19 cellular contexts compared by ENCODE assay signal in genomic region chr13:21152251-21152899, GRCh38. TPM values are rescaled to one million over a fixed set of nuclear protein-coding genes. Genes with fewer than 3 reads are reported as not detected.
DNase-seq lines count a peak whose midpoint lies in the region; ATAC-seq and TF ChIP-seq lines count a peak whose summit lies in the region.
"Had no signal": no experiment of that assay in that cellular context is flagged by ENCODE, and none has a peak within 500 bp of the region (broad histone marks: within the 10 kb centered on the region; RNA-seq: fewer than 3 reads in every experiment).

No MANE protein-coding gene starts in this region.

- no peak overlapping the region for H2BK12ac ChIP-seq in H9 (ENCODE audit: insufficient read length, low read depth, low read length)

- H3K4me2 ChIP-seq in H9 (ENCODE audit: insufficient read depth, insufficient read length, low read length) (no peak overlapping the region), neural progenitor cell (no peak overlapping the region)
- H3K4me2 ChIP-seq: KMS-11 had no signal

- no peak overlapping the region for H3K4me3 ChIP-seq in neural progenitor cell
- H3K4me3 ChIP-seq: Peyer's patch, SJCRH30 had no signal

- H4K5ac ChIP-seq in H9 (ENCODE audit: insufficient read length, low read depth, low read length), result no peak overlapping the region

- ATAC-seq in WTC11 (peak; percentile 54), HG03159 (IDR thresholded peaks at IDR 0.05; ENCODE audit: unreplicated experiment) (no peak)

- TF ChIP-seq CTCF in H9 (conservative IDR thresholded peaks at IDR 0.05), result no peak; the same call in 2 of the 3 replicates
- no peak for TF ChIP-seq CTCF in WTC11 (IDR thresholded peaks at IDR 0.05)
- no peak for TF ChIP-seq CTCF in neural progenitor cell (IDR thresholded peaks at IDR 0.05)

- no peak overlapping the region for H3T11ph ChIP-seq in H9 (ENCODE audit: low read length)

- no peaks in the 10 kb centered on the region for H4K20me1 ChIP-seq in H9 (ENCODE audit: control insufficient read depth, insufficient read depth, insufficient read length)
- H4K20me1 ChIP-seq in neural progenitor cell (ENCODE audit: low read depth), result peaks cover 7% of the 10 kb centered on the region

- H3K4me1 Mint-ChIP-seq in H9, result peaks cover 25 to 33% of the 10 kb centered on the region in 2 experiments
- H3K4me1 Mint-ChIP-seq in WTC11, result peaks cover 33% of the 10 kb centered on the region
- H3K4me1 Mint-ChIP-seq in neural progenitor cell, result peaks cover 5% of the 10 kb centered on the region

- H3K27ac Mint-ChIP-seq in H9 (peak overlapping the region in 2 of 3 experiments; percentile 24 to 48; a peak in 4 of 7 replicates), WTC11 (peak overlapping the region; percentile 22), neural progenitor cell (no peak overlapping the region)
- H3K27ac Mint-ChIP-seq: CD4-positive, alpha-beta T cell had no signal

- no peaks in the 10 kb centered on the region for H3K79me1 ChIP-seq in H9 (ENCODE audit: insufficient read depth, low read depth, low read length, poor library complexity, severe bottlenecking)

- H3K56ac ChIP-seq in H9 (ENCODE audit: insufficient read length, low read depth, low read length), result no peak overlapping the region

- H3K36me3 Mint-ChIP-seq in H9 (ENCODE audit: insufficient read depth in 1 of 3, low read depth in 3 of 3) (peaks cover 19 to 39% (median 29%) of the 10 kb centered on the region in 3 experiments), WTC11 (peaks cover 31% of the 10 kb centered on the region), neural progenitor cell (peaks cover 14% of the 10 kb centered on the region)

- no peak overlapping the region for H3K4ac ChIP-seq in H9 (ENCODE audit: low read depth, low read length)

- H3K79me2 ChIP-seq in H9 (ENCODE audit: insufficient read depth, low read length), result no peaks in the 10 kb centered on the region
- H3K79me2 ChIP-seq in neural progenitor cell (ENCODE audit: low read depth), result no peaks in the 10 kb centered on the region

- H3F3A ChIP-seq in neural progenitor cell (ENCODE audit: low read depth), result peaks cover 24% of the 10 kb centered on the region

- H3K23me2 ChIP-seq in H9 (ENCODE audit: insufficient read length, low read depth, low read length, poor library complexity, severe bottlenecking), result no peaks in the 10 kb centered on the region

- CTCF ChIA-PET in WTC11 (lab: Charles Lee), result interaction anchor here (0.7 to 1.4 kb wide), 3 partner anchors 41 to 209 kb away, joined by 3 to 6 read pairs (median 6); no protein-coding TSS in a partner anchor

- no peak overlapping the region for H3K18ac ChIP-seq in H9 (ENCODE audit: insufficient read length, low read depth, low read length)

- no CpG with 5 or more reads among the region's 8 CpGs for WGBS in H9 (ENCODE audit: extremely low coverage, insufficient read length, low lambda C conversion rate)

- no peak overlapping the region for H4K91ac ChIP-seq in H9 (ENCODE audit: insufficient read length, low read depth, low read length)

- H3K4me1 ChIP-seq in H9 (ENCODE audit: insufficient read depth, low read length) (peaks cover 3% of the 10 kb centered on the region; the same call in 1 of the 2 replicates), neural progenitor cell (no peaks in the 10 kb centered on the region)
- H3K4me1 ChIP-seq: Peyer's patch had no signal

- no peak overlapping the region for H2BK20ac ChIP-seq in H9 (ENCODE audit: low read depth, low read length, poor library complexity, severe bottlenecking)

- H3K27me3 ChIP-seq in H9 (ENCODE audit: insufficient read depth, low read length) (no peaks in the 10 kb centered on the region), neural progenitor cell (no peaks in the 10 kb centered on the region)
- H3K27me3 ChIP-seq: Peyer's patch, SJCRH30 had no signal

- no peak overlapping the region for H2BK15ac ChIP-seq in H9 (ENCODE audit: low read depth, low read length)

- no peak overlapping the region for H3K27ac ChIP-seq in H9 (ENCODE audit: insufficient read length, low read depth, low read length)
- H3K27ac ChIP-seq in neural progenitor cell, result peak overlapping the region; percentile 14
- H3K27ac ChIP-seq: KMS-11, Peyer's patch, SJCRH30 had no signal

- H3K9ac ChIP-seq in H9 (ENCODE audit: extremely low read depth, insufficient read length, low read length), result no peak overlapping the region
- H3K9ac ChIP-seq in neural progenitor cell, result no peak overlapping the region
- H3K9ac ChIP-seq: KMS-11 had no signal

- no peak overlapping the region for H2BK120ac ChIP-seq in H9 (ENCODE audit: low read depth, low read length, poor library complexity, severe bottlenecking)

- POLR2A ChIA-PET in WTC11 (lab: Charles Lee), result no interaction called here

- no peak overlapping the region for H4K8ac ChIP-seq in H9 (replicated peaks; ENCODE audit: insufficient read length, low read depth, low read length)

- no peak overlapping the region for H2AFZ ChIP-seq in H9 (ENCODE audit: low read length)
- no peak overlapping the region for H2AFZ ChIP-seq in neural progenitor cell (replicated peaks)

- no peak overlapping the region for H3K14ac ChIP-seq in H9 (ENCODE audit: insufficient read depth, low read length)

- H3K27me3 Mint-ChIP-seq in H9 (ENCODE audit: low read depth), result no peaks in the 10 kb centered on the region
- H3K27me3 Mint-ChIP-seq in WTC11 (ENCODE audit: low read depth), result no peaks in the 10 kb centered on the region
- H3K27me3 Mint-ChIP-seq in neural progenitor cell (ENCODE audit: insufficient read depth, low read depth), result peaks cover 4% of the 10 kb centered on the region
- H3K27me3 Mint-ChIP-seq: CD4-positive, alpha-beta T cell had no signal

- H3K9me3 ChIP-seq in H9 (ENCODE audit: control insufficient read depth, low read depth, low read length) (no peaks in the 10 kb centered on the region), neural progenitor cell (ENCODE audit: low read depth) (no peaks in the 10 kb centered on the region)
- H3K9me3 ChIP-seq: Peyer's patch, SJCRH30 had no signal

- no peak overlapping the region for H2BK5ac ChIP-seq in H9 (ENCODE audit: insufficient read length, low read length)

- H2AK5ac ChIP-seq in H9 (ENCODE audit: insufficient read length, low read length), result no peak overlapping the region

- peak; percentile 42 for DNase-seq in H9
- DNase-seq in WTC11 (ENCODE audit: low spot score), result no peak
- peak; percentile 23 for DNase-seq in iPS-NIHi7 (ENCODE audit: extremely low spot score)
- peak; percentile 14 for DNase-seq in neural progenitor cell (ENCODE audit: low spot score)
- DNase-seq in C1 segment of cervical spinal cord (lab: John Stamatoyannopoulos, UW), result no peak
- no peak for DNase-seq in NCI-H2029 treated with DMSO at 0.1 percent for 48 hours (lab: John Stamatoyannopoulos, UW)
- DNase-seq: CD4-positive, alpha-beta T cell; IMR-90; NCI-H1092 treated with DMSO at 0.1 percent for 48 hours; NCI-H1436 treated with DMSO at 0.1 percent for 48 hours; NCI-H1930; NCI-H2227 treated with DMSO at 0.1 percent for 48 hours; NCI-H510A treated with DMSO at 0.1 percent for 48 hours; NCI-H748 treated with DMSO at 0.1 percent for 48 hours; NK-92 treated with Interleukin-12 subunit alpha and Interleukin-12 subunit beta, amount 100 ng/mL, for 24 hours; Peyer's patch; SJCRH30 had no signal

- H3K4me3 Mint-ChIP-seq in H9, result no peak overlapping the region
- H3K4me3 Mint-ChIP-seq in WTC11, result no peak overlapping the region
- H3K4me3 Mint-ChIP-seq in neural progenitor cell, result no peak overlapping the region
- H3K4me3 Mint-ChIP-seq: CD4-positive, alpha-beta T cell had no signal

- H3K9me3 Mint-ChIP-seq in H9 (no peaks in the 10 kb centered on the region), WTC11 (no peaks in the 10 kb centered on the region), neural progenitor cell (no peaks in the 10 kb centered on the region)
- H3K9me3 Mint-ChIP-seq: CD4-positive, alpha-beta T cell had no signal

- H3K36me3 ChIP-seq in neural progenitor cell, result peaks cover 5% of the 10 kb centered on the region

- H3K23ac ChIP-seq in H9 (ENCODE audit: insufficient read length, low read depth, low read length), result no peak overlapping the region

TF ChIP-seq in WTC11, 78 proteins besides CTCF, POLR2A, EP300 and RAD21 (continues in another document):
- TF ChIP-seq PRRX2 (CRISPR knock-in tag; IDR thresholded peaks at IDR 0.05), result no peak
- TF ChIP-seq KAT7 (CRISPR knock-in tag; IDR thresholded peaks at IDR 0.05; ENCODE audit: borderline replicate concordance), result no peak
- TF ChIP-seq USF2 (CRISPR knock-in tag; IDR thresholded peaks at IDR 0.05), result no peak
- no peak for TF ChIP-seq ATF1 (CRISPR knock-in tag; IDR thresholded peaks at IDR 0.05)

RNA-seq across cellular contexts. Expression of gene SAP18, which starts 12.5 kb away (rescaled TPM):
- total RNA-seq in H9 (2021) (393 and 435 TPM in 2 replicates), WTC11 (2021) (326 to 345 TPM (median 332 TPM) in 3 replicates), neural progenitor cell (ENCODE audit: low replicate concordance) (51.0 and 101 TPM in 2 replicates)

RNA-seq across cellular contexts. Expression of gene SKA3, which starts 24.0 kb away (rescaled TPM):
- total RNA-seq in H9 (2021), result 59.3 and 61.8 TPM in 2 replicates
- 38.8 to 45.7 TPM (median 42.1 TPM) in 3 replicates for total RNA-seq in WTC11 (2021)
- total RNA-seq in neural progenitor cell (ENCODE audit: low replicate concordance), result 39.8 and 74.7 TPM in 2 replicates

RNA-seq across cellular contexts. Expression of gene MRPL57, which starts 24.1 kb away (rescaled TPM):
- 31.3 and 33.2 TPM in 2 replicates for total RNA-seq in H9 (2021)
- 29.4 to 32.3 TPM (median 32.1 TPM) in 3 replicates for total RNA-seq in WTC11 (2021)
- 11.4 and 22.6 TPM in 2 replicates for total RNA-seq in neural progenitor cell (ENCODE audit: low replicate concordance)

Comparison
In these comparisons a context has a peak if more than half of its experiments do, and no peak if none do; other contexts are left out.
1. DNase-seq: peak in H9 (single experiment), iPS-NIHi7 (single experiment) and neural progenitor cell (single experiment); none in WTC11 (single experiment), C1 segment of cervical spinal cord (0 of 14) and NCI-H2029 treated with DMSO at 0.1 percent for 48 hours (single experiment).